ENCODE assay signal across 23 cellular contexts in genomic region chr12:95077341-95077740, GRCh38. TPM values are rescaled to one million over a fixed set of nuclear protein-coding genes. Genes with fewer than 3 reads are reported as not detected.
DNase-seq lines count a peak whose midpoint lies in the region; ATAC-seq and TF ChIP-seq lines count a peak whose summit lies in the region.
"Had no signal": no experiment of that assay in that cellular context is flagged by ENCODE, and none has a peak within 500 bp of the region (broad histone marks: within the 10 kb centered on the region; RNA-seq: fewer than 3 reads in every experiment).

No MANE protein-coding gene starts in this region.

- no CpG with 5 or more reads among the region's 4 CpGs for WGBS in H9 (ENCODE audit: extremely low coverage, insufficient read length, low lambda C conversion rate)
- 66 to 78% (median 73%) methylated on average over 4 of the region's 4 CpGs for WGBS in heart left ventricle, 4 donors
- 63 to 71% methylated on average over 4 of the region's 4 CpGs for WGBS in upper lobe of left lung, 2 donors

- H2BK15ac ChIP-seq in H9 (ENCODE audit: low read depth, low read length) = no peak overlapping the region

- H2BK120ac ChIP-seq in H9 (ENCODE audit: low read depth, low read length, poor library complexity, severe bottlenecking) = no peak overlapping the region

- peaks cover 0 to 10% (median 6%) of the 10 kb centered on the region in 3 experiments; a peak in 4 of 7 replicates for H3K36me3 Mint-ChIP-seq in H9 (ENCODE audit: insufficient read depth in 1 of 3, low read depth in 3 of 3)
- no peaks in the 10 kb centered on the region for H3K36me3 Mint-ChIP-seq in progenitor cell of endocrine pancreas (ENCODE audit: insufficient read depth)
- H3K36me3 Mint-ChIP-seq in activated CD8-positive, alpha-beta T cell treated with anti-CD3 and anti-CD28 coated beads for 36 hours (ENCODE audit: low read depth) = peaks cover 2% of the 10 kb centered on the region

- no peak overlapping the region for H3K18ac ChIP-seq in H9 (ENCODE audit: insufficient read length, low read depth, low read length)

- no peak overlapping the region for H4K91ac ChIP-seq in H9 (ENCODE audit: insufficient read length, low read depth, low read length)

- no peaks in the 10 kb centered on the region for H3K79me1 ChIP-seq in H9 (ENCODE audit: insufficient read depth, low read depth, low read length, poor library complexity, severe bottlenecking)

- no peak overlapping the region for H2BK20ac ChIP-seq in H9 (ENCODE audit: low read depth, low read length, poor library complexity, severe bottlenecking)

- H3K56ac ChIP-seq in H9 (ENCODE audit: insufficient read length, low read depth, low read length) = no peak overlapping the region

- H3K4me2 ChIP-seq in H9 (ENCODE audit: insufficient read depth, insufficient read length, low read length) = no peak overlapping the region

- H3K4me3 ChIP-seq in cardiac fibroblast (replicated peaks in 1 of 2; ENCODE audit: low read depth in 2 of 2, low read length in 2 of 2) = no peak overlapping the region
- no peak overlapping the region for H3K4me3 ChIP-seq in fibroblast of pulmonary artery (replicated peaks; ENCODE audit: low read depth, low read length)
- no peak overlapping the region for H3K4me3 ChIP-seq in heart left ventricle
- no peak overlapping the region for H3K4me3 ChIP-seq in upper lobe of left lung

- H3K79me2 ChIP-seq in H9 (ENCODE audit: insufficient read depth, low read length) = no peaks in the 10 kb centered on the region; the same call in 1 of the 2 replicates

- H2BK12ac ChIP-seq in H9 (ENCODE audit: insufficient read length, low read depth, low read length) = no peak overlapping the region

- no peak overlapping the region for H2AK5ac ChIP-seq in H9 (ENCODE audit: insufficient read length, low read length)

- no peak for DNase-seq in H9
- peak; percentile 5 to 60 for DNase-seq in cardiac fibroblast (ENCODE audit: low read depth in 2 of 2)
- peak; percentile 20 for DNase-seq in fibroblast of pulmonary artery (ENCODE audit: low read depth)
- DNase-seq in progenitor cell of endocrine pancreas (ENCODE audit: low spot score, unreplicated experiment) = no peak
- DNase-seq in heart left ventricle = no peak
- DNase-seq in upper lobe of left lung = no peak
- DNase-seq in caudate nucleus (lab: John Stamatoyannopoulos, UW) = no peak
- no peak for DNase-seq in activated CD8-positive, alpha-beta T cell treated with anti-CD3 and anti-CD28 coated beads for 36 hours
- DNase-seq: DMS53; GDM1; HFFc6; KBM-7; NCI-H1092; NCI-H1436 treated with DMSO at 0.1 percent for 48 hours; NCI-H2029; NCI-H226; NCI-H510A treated with DMSO at 0.1 percent for 48 hours; NCI-H774; NK-92 treated with Interleukin-12 subunit alpha and Interleukin-12 subunit beta, amount 100 ng/mL, for 24 hours; SIG-M5 had no signal

- H3K27ac Mint-ChIP-seq in H9 = peak overlapping the region in 2 of 3 experiments; percentile 1 to 20; a peak in 2 of 7 replicates
- H3K27ac Mint-ChIP-seq in progenitor cell of endocrine pancreas = peak overlapping the region; percentile 20
- H3K27ac Mint-ChIP-seq in activated CD8-positive, alpha-beta T cell treated with anti-CD3 and anti-CD28 coated beads for 36 hours = no peak overlapping the region
- H3K27ac Mint-ChIP-seq: B cell, HFFc6 had no signal

- H3K4me1 ChIP-seq in H9 (ENCODE audit: insufficient read depth, low read length) (no peaks in the 10 kb centered on the region), heart left ventricle (peaks cover 0 to 8% (median under 1%) of the 10 kb centered on the region in 12 donors), upper lobe of left lung (peaks cover under 1 to 8% (median 5%) of the 10 kb centered on the region in 4 donors)

- TF ChIP-seq EP300 in upper lobe of left lung (IDR thresholded peaks at IDR 0.05) = no peak

- H3K9me3 Mint-ChIP-seq in H9 = no peaks in the 10 kb centered on the region
- no peaks in the 10 kb centered on the region for H3K9me3 Mint-ChIP-seq in progenitor cell of endocrine pancreas (ENCODE audit: low read depth)
- H3K9me3 Mint-ChIP-seq in activated CD8-positive, alpha-beta T cell treated with anti-CD3 and anti-CD28 coated beads for 36 hours = no peaks in the 10 kb centered on the region
- H3K9me3 Mint-ChIP-seq: HFFc6 had no signal

- TF ChIP-seq POLR2A in heart left ventricle (IDR thresholded peaks at IDR 0.05) (no peak), upper lobe of left lung (IDR thresholded peaks at IDR 0.05) (no peak)

- no peak overlapping the region for H3K9ac ChIP-seq in H9 (ENCODE audit: extremely low read depth, insufficient read length, low read length)

- no peak overlapping the region for H3K14ac ChIP-seq in H9 (ENCODE audit: insufficient read depth, low read length)

- H4K8ac ChIP-seq in H9 (replicated peaks; ENCODE audit: insufficient read length, low read depth, low read length) = no peak overlapping the region

- POLR2A ChIA-PET in activated CD8-positive, alpha-beta T cell treated with anti-CD3 and anti-CD28 coated beads for 36 hours (lab: Charles Lee) = no interaction called here

- H3K4me1 Mint-ChIP-seq in H9 = peaks cover 2 to 8% of the 10 kb centered on the region in 2 experiments
- peaks cover 1% of the 10 kb centered on the region for H3K4me1 Mint-ChIP-seq in progenitor cell of endocrine pancreas (ENCODE audit: low read depth)
- peaks cover 10% of the 10 kb centered on the region for H3K4me1 Mint-ChIP-seq in activated CD8-positive, alpha-beta T cell treated with anti-CD3 and anti-CD28 coated beads for 36 hours (ENCODE audit: low read depth)

- no peak overlapping the region for H2AFZ ChIP-seq in H9 (ENCODE audit: low read length)

- H3K4me3 Mint-ChIP-seq in H9 (no peak overlapping the region), progenitor cell of endocrine pancreas (ENCODE audit: low read depth) (no peak overlapping the region)
- H3K4me3 Mint-ChIP-seq in activated CD8-positive, alpha-beta T cell treated with anti-CD3 and anti-CD28 coated beads for 36 hours = no peak overlapping the region
- H3K4me3 Mint-ChIP-seq: B cell, CD14-positive monocyte, HFFc6 had no signal

- H3K9me3 ChIP-seq in H9 (ENCODE audit: control insufficient read depth, low read depth, low read length) (no peaks in the 10 kb centered on the region), heart left ventricle (no peaks in the 10 kb centered on the region), upper lobe of left lung (no peaks in the 10 kb centered on the region)

- no peak overlapping the region for H4K5ac ChIP-seq in H9 (ENCODE audit: insufficient read length, low read depth, low read length)

- H3K27me3 Mint-ChIP-seq in H9 (ENCODE audit: low read depth) = no peaks in the 10 kb centered on the region
- no peaks in the 10 kb centered on the region for H3K27me3 Mint-ChIP-seq in progenitor cell of endocrine pancreas
- no peaks in the 10 kb centered on the region for H3K27me3 Mint-ChIP-seq in activated CD8-positive, alpha-beta T cell treated with anti-CD3 and anti-CD28 coated beads for 36 hours
- H3K27me3 Mint-ChIP-seq: B cell had no signal

- no peaks in the 10 kb centered on the region for H3K23me2 ChIP-seq in H9 (ENCODE audit: insufficient read length, low read depth, low read length, poor library complexity, severe bottlenecking)

- H3K36me3 ChIP-seq in heart left ventricle = peaks cover 0 to 5% (median 0%) of the 10 kb centered on the region in 9 donors
- peaks cover 0 to 6% (median 0%) of the 10 kb centered on the region in 4 donors for H3K36me3 ChIP-seq in upper lobe of left lung

- TF ChIP-seq CTCF in H9 (conservative IDR thresholded peaks at IDR 0.05) (no peak), cardiac fibroblast (IDR thresholded peaks at IDR 0.05; ENCODE audit: low read depth, low read length) (no peak), fibroblast of pulmonary artery (IDR thresholded peaks at IDR 0.05; ENCODE audit: low read length, missing control alignments) (no peak), progenitor cell of endocrine pancreas (IDR thresholded peaks at IDR 0.05; ENCODE audit: unreplicated experiment) (no peak), heart left ventricle (IDR thresholded peaks at IDR 0.05) (no peak), upper lobe of left lung (IDR thresholded peaks at IDR 0.05) (no peak)
- no peak for TF ChIP-seq CTCF in activated CD8-positive, alpha-beta T cell treated with anti-CD3 and anti-CD28 coated beads for 36 hours (IDR thresholded peaks at IDR 0.05)

- H4K20me1 ChIP-seq in H9 (ENCODE audit: control insufficient read depth, insufficient read depth, insufficient read length) = no peaks in the 10 kb centered on the region

- no peak for ATAC-seq in heart left ventricle
- ATAC-seq in upper lobe of left lung (ENCODE audit: low FRiP score in 2 of 2) = no peak
- ATAC-seq in activated CD8-positive, alpha-beta T cell treated with anti-CD3 and anti-CD28 coated beads for 36 hours = no peak
- ATAC-seq: HepG2 had no signal

- no peak overlapping the region for H2BK5ac ChIP-seq in H9 (ENCODE audit: insufficient read length, low read length)

- no peaks in the 10 kb centered on the region for H3K27me3 ChIP-seq in H9 (ENCODE audit: insufficient read depth, low read length)
- H3K27me3 ChIP-seq in heart left ventricle = no peaks in the 10 kb centered on the region
- no peaks in the 10 kb centered on the region for H3K27me3 ChIP-seq in upper lobe of left lung

- H3K23ac ChIP-seq in H9 (ENCODE audit: insufficient read length, low read depth, low read length) = no peak overlapping the region

- intact Hi-C loops in heart left ventricle (cut with DNase I) = no loop called here
- intact Hi-C loops in activated CD8-positive, alpha-beta T cell treated with anti-CD3 and anti-CD28 coated beads for 36 hours (cut with micrococcal nuclease) = no loop called here

- H3K4ac ChIP-seq in H9 (ENCODE audit: low read depth, low read length) = no peak overlapping the region

- H3T11ph ChIP-seq in H9 (ENCODE audit: low read length) = no peak overlapping the region

- CTCF ChIA-PET in activated CD8-positive, alpha-beta T cell treated with anti-CD3 and anti-CD28 coated beads for 36 hours (lab: Charles Lee) = no interaction called here

- H3K27ac ChIP-seq in H9 (ENCODE audit: insufficient read length, low read depth, low read length) = no peak overlapping the region
- no peak overlapping the region for H3K27ac ChIP-seq in heart left ventricle
- peak overlapping the region in 1 of 4 donors; percentile 1 for H3K27ac ChIP-seq in upper lobe of left lung
- no peak overlapping the region for H3K27ac ChIP-seq in caudate nucleus (ENCODE audit: low read depth, low read length)

RNA-seq across cellular contexts. Expression of gene NR2C1, which starts 3.9 kb away (rescaled TPM):
- total RNA-seq in H9 (2021) (42.5 and 47.0 TPM in 2 replicates), progenitor cell of endocrine pancreas (56.8 and 58.9 TPM in 2 replicates), heart left ventricle (10 to 100 TPM; 28.1 to 43.7 (median 34.5) TPM), upper lobe of left lung (100 to 1,000 TPM in 2 of 6 donors, 10 to 100 TPM in 4; 23.7 to 173 (median 41.8) TPM)
- polyA plus RNA-seq in heart left ventricle = 10 to 100 TPM; 11.0 to 45.6 TPM
- total RNA-seq in activated CD8-positive, alpha-beta T cell treated with anti-CD3 and anti-CD28 coated beads for 36 hours = 10 to 100 TPM; 24.9 to 32.4 TPM

Comparison
In these comparisons a context has a peak if more than half of its experiments do, and no peak if none do; other contexts are left out.
1. DNase-seq: peak in cardiac fibroblast (2 of 2) and fibroblast of pulmonary artery (single experiment); none in H9 (single experiment), progenitor cell of endocrine pancreas (single experiment), heart left ventricle (0 of 5), upper lobe of left lung (0 of 2), caudate nucleus (0 of 61) and activated CD8-positive, alpha-beta T cell treated with anti-CD3 and anti-CD28 coated beads for 36 hours (single experiment).